In genomic region chr10:128035557-128035973, GRCh38 we compare ENCODE assay signal across 1 cellular context.
TF ChIP-seq lines count a peak whose summit lies in the region.

No MANE protein-coding gene starts in this region.

TF ChIP-seq in GM12878, 131 proteins besides CTCF, POLR2A, EP300 and RAD21 (continued from another document):
- no peak for TF ChIP-seq HSF1 (IDR thresholded peaks at IDR 0.05; ENCODE audit: low read depth, low read length)
- peak; percentile 41; the same call in 1 of the 2 replicates for TF ChIP-seq NR2F1 (conservative IDR thresholded peaks at IDR 0.05)
- TF ChIP-seq CREM (IDR thresholded peaks at IDR 0.05; ENCODE audit: low read depth): no peak
